In genomic region chr3:23949784-23950183, GRCh38 we compare ENCODE assay signal across 8 cellular contexts. TPM values are rescaled to one million over a fixed set of nuclear protein-coding genes. Genes with fewer than 3 reads are reported as not detected.
DNase-seq lines count a peak whose midpoint lies in the region; ATAC-seq and TF ChIP-seq lines count a peak whose summit lies in the region.

No MANE protein-coding gene starts in this region.

- DNase-seq in GM06990 (ENCODE audit: extremely low read depth, insufficient read length) = no peak
- DNase-seq in T-cell = no peak
- peak; percentile 57 for DNase-seq in medulla oblongata (ENCODE audit: extremely low spot score)
- no peak for DNase-seq in D341Med (ENCODE audit: low spot score)
- DNase-seq in NCI-H1048 (lab: John Stamatoyannopoulos, UW) = no peak
- DNase-seq in CD1c-positive myeloid dendritic cell (ENCODE audit: extremely low spot score) = no peak
- no peak for DNase-seq in NK-92 (lab: John Stamatoyannopoulos, UW; ENCODE audit: unreplicated experiment)

- H3K27me3 ChIP-seq in GM06990 (replicated peaks; ENCODE audit: control insufficient read depth, insufficient read depth, low read length) = no peaks in the 10 kb centered on the region

- no peaks in the 10 kb centered on the region for H3K36me3 ChIP-seq in GM06990 (ENCODE audit: control insufficient read depth, insufficient read depth, low read length)

- no peak for TF ChIP-seq CTCF in GM06990 (IDR thresholded peaks at IDR 0.05; ENCODE audit: insufficient read depth, low read length, poor library complexity, severe bottlenecking)

- peak; percentile 22 for ATAC-seq in GM21576 (IDR thresholded peaks at IDR 0.05; ENCODE audit: unreplicated experiment)
- ATAC-seq in T-cell (replicated peaks in 1 of 4) = no peak

- H3K27ac Mint-ChIP-seq in T-cell = peak overlapping the region; percentile 50 to 52

- H3K36me3 Mint-ChIP-seq in T-cell = peaks cover 20% of the 10 kb centered on the region

- H3K4me1 Mint-ChIP-seq in T-cell = peaks cover 69 to 76% (median 74%) of the 10 kb centered on the region in 3 donors

- no peaks in the 10 kb centered on the region for H3K9me3 Mint-ChIP-seq in T-cell

- H3K4me3 Mint-ChIP-seq in T-cell = peak overlapping the region; percentile 58 to 68 (median 64)

- no peaks in the 10 kb centered on the region for H3K27me3 Mint-ChIP-seq in T-cell

- peak overlapping the region; percentile 19; the same call in 1 of the 2 replicates for H3K4me3 ChIP-seq in GM06990 (replicated peaks; ENCODE audit: low read depth, low read length)

- POLR2A ChIA-PET in T-cell (lab: Charles Lee) = interaction anchor here (0.6 to 1.4 kb wide), 6 partner anchors 15 to 33 kb away, joined by 3 to 10 read pairs (median 4); partner anchors contain the start of genes NKIRAS1 (in 1 of the 2) and RPL15 (in 1 of the 2)

- CTCF ChIA-PET in T-cell (lab: Charles Lee) = interaction anchor here (1.1 to 2.2 kb wide), 2 partner anchors 17 to 61 kb away, joined by 6 read pairs; no protein-coding TSS in a partner anchor

RNA-seq across cellular contexts. Expression of gene NR1D2, which starts 4.7 kb away (rescaled TPM):
- 10 to 100 TPM; 44.4 to 96.7 (median 51.7) TPM for total RNA-seq in T-cell

RNA-seq across cellular contexts. Expression of gene RPL15, which starts 32.9 kb away (rescaled TPM):
- total RNA-seq in T-cell = 1,000 to 10,000 TPM; 1,997 to 2,171 (median 2,116) TPM

RNA-seq across cellular contexts. Expression of gene NKIRAS1, which starts 33.0 kb away (rescaled TPM):
- total RNA-seq in T-cell = 1 to 10 TPM; 2.2 to 4.1 (median 3.6) TPM
